In the genomic region with DNA sequence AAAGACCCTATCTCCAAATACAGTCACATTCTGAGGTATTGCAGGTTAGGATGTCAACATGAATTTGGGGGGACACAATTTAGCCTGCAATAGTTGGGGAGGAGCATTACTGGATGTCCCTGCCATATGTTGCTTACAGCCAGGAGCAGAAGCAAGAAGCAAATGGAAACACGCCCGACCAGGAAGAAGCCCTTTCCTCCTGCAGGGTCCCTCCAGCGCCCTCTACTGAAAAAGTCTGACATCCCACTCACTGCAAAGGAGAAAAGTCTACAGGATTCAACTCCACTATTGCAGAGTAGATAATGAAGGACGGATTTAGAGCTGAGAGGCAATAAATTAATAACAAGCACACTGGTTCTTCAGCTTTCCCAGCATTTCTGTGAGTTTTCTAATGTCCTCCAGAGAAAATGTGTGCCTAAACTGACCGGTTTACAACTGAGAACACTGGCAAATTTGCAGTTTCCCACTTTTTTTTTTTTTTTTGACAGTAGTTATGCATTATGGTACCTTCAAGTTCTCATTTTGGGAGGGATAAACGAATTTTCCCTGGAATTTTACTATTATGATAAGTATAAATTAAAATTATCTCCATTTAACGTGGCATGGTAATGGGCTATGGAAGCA, we compare ENCODE assay signal across 8 cellular contexts. TPM values are rescaled to one million over a fixed set of nuclear protein-coding genes. Genes with fewer than 3 reads are reported as not detected.
A peak's percentile ranks its signal among the peaks of the same experiment; 100 is the strongest.
DNase-seq lines count a peak whose midpoint lies in the region; FAIRE-seq and TF ChIP-seq lines count a peak whose summit lies in the region.

No MANE protein-coding gene starts in this region.

- no peaks in the 10 kb centered on the region for H3K9me3 Mint-ChIP-seq in T-helper 2 cell treated with Interferon-gamma antibody and Interleukin-4, amounts not matched to agents 5 μg/mL and 100 μg/mL, for 36 hours
- H3K9me3 Mint-ChIP-seq in astrocyte (ENCODE audit: unreplicated experiment) = no peaks in the 10 kb centered on the region

- H3K4me2 ChIP-seq in astrocyte (ENCODE audit: low read length) = no peak overlapping the region

- H3K4me3 Mint-ChIP-seq in T-helper 2 cell treated with Interferon-gamma antibody and Interleukin-4, amounts not matched to agents 5 μg/mL and 100 μg/mL, for 36 hours = no peak overlapping the region
- H3K4me3 Mint-ChIP-seq in astrocyte (ENCODE audit: unreplicated experiment) = no peak overlapping the region

- FAIRE-seq in astrocyte (lab: Jason Lieb, UNC) (no peak), RCC 7860 (lab: Jason Lieb, UNC) (no peak)

- TF ChIP-seq CTCF in astrocyte (IDR thresholded peaks at IDR 0.05; ENCODE audit: insufficient read depth, low read depth, low read length) = peak; percentile 50

- H2AFZ ChIP-seq in astrocyte (ENCODE audit: low read depth, low read length) = no peak overlapping the region

- H3K9me3 ChIP-seq in astrocyte (ENCODE audit: insufficient read depth, low read depth, low read length) = no peaks in the 10 kb centered on the region

- H3K27me3 ChIP-seq in astrocyte (ENCODE audit: insufficient read depth, low read length) = no peaks in the 10 kb centered on the region

- H4K20me1 ChIP-seq in astrocyte (ENCODE audit: insufficient read depth, low read length) = no peaks in the 10 kb centered on the region

- no peak overlapping the region for H3K27ac Mint-ChIP-seq in T-helper 2 cell treated with Interferon-gamma antibody and Interleukin-4, amounts not matched to agents 5 μg/mL and 100 μg/mL, for 36 hours
- no peak overlapping the region for H3K27ac Mint-ChIP-seq in astrocyte (ENCODE audit: unreplicated experiment)

- no peaks in the 10 kb centered on the region for H3K36me3 ChIP-seq in astrocyte (ENCODE audit: insufficient read depth, low read length)

- no peaks in the 10 kb centered on the region for H3K4me1 ChIP-seq in astrocyte (ENCODE audit: insufficient read depth, low read length)

- peak; percentile 81 for DNase-seq in DMS53 (lab: John Stamatoyannopoulos, UW)
- DNase-seq in HCEC 1CT = peak; percentile 63
- peak; percentile 14 to 51 for DNase-seq in NCI-H187 (lab: John Stamatoyannopoulos, UW)
- DNase-seq in T-helper 2 cell treated with Interferon-gamma antibody and Interleukin-4, amounts not matched to agents 5 μg/mL and 100 μg/mL, for 36 hours (ENCODE audit: low spot score) = peak; percentile 50
- DNase-seq in astrocyte (ENCODE audit: low read depth) = peak; percentile 13
- DNase-seq in islet precursor cell = peak; percentile 86
- DNase-seq in stimulated activated CD4-positive, alpha-beta T cell treated with anti-CD3 and anti-CD28 coated beads, TNF-alpha, amount 100 ng/mL, for 24 hours (ENCODE audit: low read depth in 3 of 3) = peak; percentile 45 to 57 (median 54)
- no peak for DNase-seq in RCC 7860 (ENCODE audit: low spot score)

- no peak overlapping the region for H3K27ac ChIP-seq in astrocyte (ENCODE audit: low read depth, low read length)

- H3K36me3 Mint-ChIP-seq in T-helper 2 cell treated with Interferon-gamma antibody and Interleukin-4, amounts not matched to agents 5 μg/mL and 100 μg/mL, for 36 hours (ENCODE audit: low read depth) = peaks cover 7% of the 10 kb centered on the region
- peaks cover 4% of the 10 kb centered on the region for H3K36me3 Mint-ChIP-seq in astrocyte (ENCODE audit: low read depth, unreplicated experiment)

- H3K4me3 ChIP-seq in astrocyte (ENCODE audit: insufficient read depth, low read depth, low read length) = no peak overlapping the region

- H3K4me1 Mint-ChIP-seq in T-helper 2 cell treated with Interferon-gamma antibody and Interleukin-4, amounts not matched to agents 5 μg/mL and 100 μg/mL, for 36 hours (ENCODE audit: low read depth) = peaks cover 13% of the 10 kb centered on the region
- peaks cover 35% of the 10 kb centered on the region for H3K4me1 Mint-ChIP-seq in astrocyte (ENCODE audit: low read depth, unreplicated experiment)

- no peak overlapping the region for H3K9ac ChIP-seq in astrocyte (ENCODE audit: low read length)

- H3K27me3 Mint-ChIP-seq in T-helper 2 cell treated with Interferon-gamma antibody and Interleukin-4, amounts not matched to agents 5 μg/mL and 100 μg/mL, for 36 hours (ENCODE audit: low read depth) = peaks cover 12% of the 10 kb centered on the region
- H3K27me3 Mint-ChIP-seq in astrocyte (ENCODE audit: low read depth, unreplicated experiment) = no peaks in the 10 kb centered on the region

- no peaks in the 10 kb centered on the region for H3K79me2 ChIP-seq in astrocyte (ENCODE audit: insufficient read depth, low read length)

RNA-seq across cellular contexts. Expression of a gene that starts 31.7 kb away (rescaled TPM):
- total RNA-seq in astrocyte = 8.2 and 8.7 TPM in 2 replicates
